In the genomic region with DNA sequence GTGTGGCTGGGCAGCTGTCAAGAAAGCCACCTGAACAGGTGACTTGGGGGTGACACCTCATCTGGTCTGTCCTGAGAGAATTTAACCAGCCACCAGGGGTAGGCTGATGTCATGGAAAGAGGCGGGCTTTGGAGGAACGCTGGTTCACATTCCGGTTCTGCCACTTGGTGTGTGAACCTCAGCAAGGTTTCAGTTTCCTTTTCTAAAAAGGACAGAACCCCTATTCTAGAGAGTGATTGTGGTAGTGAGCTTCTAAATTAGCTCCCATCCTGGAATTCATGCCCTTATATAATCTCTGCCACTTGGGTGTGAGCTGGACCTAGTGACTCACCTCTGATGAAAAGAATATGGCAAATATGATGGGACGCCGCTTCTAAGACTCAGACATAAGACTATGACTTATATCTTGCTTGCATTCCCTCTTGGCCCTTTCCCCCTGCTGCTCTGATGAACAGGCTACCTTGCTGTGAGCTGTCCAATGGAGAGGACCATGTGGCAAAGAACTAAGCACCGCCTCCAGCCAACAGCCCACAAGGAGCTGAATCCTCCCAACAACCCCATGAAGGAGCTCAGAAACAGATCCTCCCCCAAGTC, we compare ENCODE assay signal across 9 cellular contexts.
A peak's percentile ranks its signal among the peaks of the same experiment; 100 is the strongest.
DNase-seq lines count a peak whose midpoint lies in the region; ATAC-seq, FAIRE-seq and TF ChIP-seq lines count a peak whose summit lies in the region.
"Had no signal": no experiment of that assay in that cellular context is flagged by ENCODE, and none has a peak within 500 bp of the region (broad histone marks: within the 10 kb centered on the region; RNA-seq: fewer than 3 reads in every experiment).

No MANE protein-coding gene starts in this region.

- H3K4me1 ChIP-seq in small intestine (ENCODE audit: control insufficient read depth in 2 of 2, insufficient read depth in 1 of 2, low read depth in 1 of 2, low read length in 1 of 2) (peaks cover 0 to 2% of the 10 kb centered on the region in 2 donors), SJCRH30 (no peaks in the 10 kb centered on the region)
- H3K4me1 ChIP-seq: breast epithelium had no signal

- peak in 8 of 10 experiments; percentile 5 to 36 (median 10) for DNase-seq in CD4-positive, alpha-beta T cell
- DNase-seq in GM20000 (ENCODE audit: low spot score) (peak; percentile 85), small intestine (peak; percentile 13), GM03348 (ENCODE audit: low spot score) (no peak), SJCRH30 (no peak), sciatic nerve (ENCODE audit: low spot score) (no peak)
- DNase-seq in activated T-cell treated with anti-CD3 and anti-CD28 coated beads, Interleukin-2, amount 50 U/mL, for 1 hour = peak; percentile 42

- 36 to 52% (median 37%) methylated on average over 6 of the region's 6 CpGs for WGBS in small intestine, 3 donors

- CTCF ChIA-PET in CD4-positive, alpha-beta T cell (lab: Charles Lee) = no interaction called here

- POLR2A ChIA-PET in CD4-positive, alpha-beta T cell (lab: Charles Lee) = interaction anchor here (1.2 kb wide), 1 partner anchor 32 kb away, joined by 4 read pairs; no protein-coding TSS in a partner anchor

- H3K9me3 ChIP-seq in CD4-positive, alpha-beta T cell (ENCODE audit: control insufficient read depth, low read length) = no peaks in the 10 kb centered on the region
- H3K9me3 ChIP-seq in small intestine (ENCODE audit: control insufficient read depth, low read depth) (no peaks in the 10 kb centered on the region), SJCRH30 (replicated peaks) (no peaks in the 10 kb centered on the region)
- H3K9me3 ChIP-seq: breast epithelium had no signal

- H3K36me3 Mint-ChIP-seq in CD4-positive, alpha-beta T cell (ENCODE audit: low read depth) = no peaks in the 10 kb centered on the region

- H3K4me3 ChIP-seq in small intestine (ENCODE audit: low read depth in 1 of 2, low read length in 2 of 2) (no peak overlapping the region), SJCRH30 (no peak overlapping the region)
- H3K4me3 ChIP-seq: breast epithelium had no signal

- H3K27ac Mint-ChIP-seq in CD4-positive, alpha-beta T cell = no peak overlapping the region

- peak; percentile 74 for ATAC-seq in CD4-positive, alpha-beta T cell (ENCODE audit: poor library complexity)
- ATAC-seq in HG03521 (IDR thresholded peaks at IDR 0.05; ENCODE audit: unreplicated experiment) = peak; percentile 90
- no peak for ATAC-seq in sciatic nerve

- peaks cover 18% of the 10 kb centered on the region for H3K27me3 Mint-ChIP-seq in CD4-positive, alpha-beta T cell

- peaks cover 18% of the 10 kb centered on the region for H3K4me1 Mint-ChIP-seq in CD4-positive, alpha-beta T cell (ENCODE audit: low read depth)

- intact Hi-C loops in CD4-positive, alpha-beta T cell (cut with DNase I, micrococcal nuclease) = no loop called here
- intact Hi-C loops in sciatic nerve (cut with DNase I) = no loop called here

- H3K36me3 ChIP-seq in small intestine (ENCODE audit: control insufficient read depth in 2 of 2, insufficient read depth in 2 of 2, low read length in 2 of 2) = no peaks in the 10 kb centered on the region
- H3K36me3 ChIP-seq in SJCRH30 = no peaks in the 10 kb centered on the region
- H3K36me3 ChIP-seq: breast epithelium had no signal

- no peaks in the 10 kb centered on the region for H3K27me3 ChIP-seq in CD4-positive, alpha-beta T cell (ENCODE audit: control insufficient read depth, insufficient read depth, low read length)
- no peaks in the 10 kb centered on the region for H3K27me3 ChIP-seq in small intestine (ENCODE audit: control insufficient read depth in 2 of 2, insufficient read depth in 2 of 2, low read length in 2 of 2)
- H3K27me3 ChIP-seq in SJCRH30 = no peaks in the 10 kb centered on the region
- H3K27me3 ChIP-seq: breast epithelium had no signal

- peak overlapping the region; percentile 55 for H3K4me3 Mint-ChIP-seq in CD4-positive, alpha-beta T cell

- no peaks in the 10 kb centered on the region for H3K9me3 Mint-ChIP-seq in CD4-positive, alpha-beta T cell

- TF ChIP-seq CTCF in CD4-positive, alpha-beta T cell (IDR thresholded peaks at IDR 0.05) = no peak
- TF ChIP-seq CTCF in GM20000 (IDR thresholded peaks at IDR 0.05; ENCODE audit: extremely low read depth, missing control alignments) = no peak

- H3K27ac ChIP-seq in CD4-positive, alpha-beta T cell (ENCODE audit: low read depth, low read length) = no peak overlapping the region
- H3K27ac ChIP-seq in small intestine (ENCODE audit: low read depth in 1 of 2, low read length in 1 of 2) = no peak overlapping the region
- H3K27ac ChIP-seq in SJCRH30 = no peak overlapping the region
- H3K27ac ChIP-seq: breast epithelium had no signal

- FAIRE-seq in small intestine (lab: Jason Lieb, UNC) = no peak

Comparison
In these comparisons a context has a peak if more than half of its experiments do, and no peak if none do; other contexts are left out.
1. DNase-seq: peak in CD4-positive, alpha-beta T cell (8 of 10), GM20000 (single experiment), activated T-cell treated with anti-CD3 and anti-CD28 coated beads, Interleukin-2, amount 50 U/mL, for 1 hour (single experiment) and small intestine (single experiment); none in GM03348 (single experiment), SJCRH30 (0 of 2) and sciatic nerve (single experiment).